8 cellular contexts compared by ENCODE assay signal in genomic region chr5:74685979-74686631, GRCh38. TPM values are rescaled to one million over a fixed set of nuclear protein-coding genes. Genes with fewer than 3 reads are reported as not detected.
DNase-seq lines count a peak whose midpoint lies in the region; ATAC-seq and TF ChIP-seq lines count a peak whose summit lies in the region.

No MANE protein-coding gene starts in this region.

- H3K27me3 Mint-ChIP-seq in activated naive CD4-positive, alpha-beta T cell treated with anti-CD3 and anti-CD28 coated beads, Interleukin-2, amount 50 U/mL, for 24 hours = no peaks in the 10 kb centered on the region
- H3K27me3 Mint-ChIP-seq in activated T-cell treated with anti-CD3 and anti-CD28 coated beads, Interleukin-2, amount 50 U/mL, for 72 hours (ENCODE audit: low read depth) = no peaks in the 10 kb centered on the region

- no peaks in the 10 kb centered on the region for H3K27me3 ChIP-seq in right atrium auricular region

- peaks cover 28% of the 10 kb centered on the region for H3K4me1 Mint-ChIP-seq in activated naive CD4-positive, alpha-beta T cell treated with anti-CD3 and anti-CD28 coated beads, Interleukin-2, amount 50 U/mL, for 24 hours
- peaks cover 18% of the 10 kb centered on the region for H3K4me1 Mint-ChIP-seq in activated T-cell treated with anti-CD3 and anti-CD28 coated beads, Interleukin-2, amount 50 U/mL, for 72 hours (ENCODE audit: low read depth)

- DNase-seq in activated naive CD4-positive, alpha-beta T cell treated with Interleukin-2 at 50 U/mL for 16 hours = no peak
- peak in 1 of 2 donors; percentile 8 for DNase-seq in activated T-cell treated with anti-CD3 and anti-CD28 coated beads, Interleukin-2, amount 50 U/mL, for 72 hours
- DNase-seq in right atrium auricular region (ENCODE audit: low spot score) (no peak), skeletal muscle cell (ENCODE audit: low read depth) (no peak), cerebellum (ENCODE audit: low spot score) (no peak), DMS114 treated with DMSO at 0.1 percent for 48 hours (lab: John Stamatoyannopoulos, UW; ENCODE audit: unreplicated experiment) (no peak)

- H3K27ac ChIP-seq in right atrium auricular region = peak overlapping the region; percentile 81 to 89

- no peaks in the 10 kb centered on the region for H3K9me3 ChIP-seq in right atrium auricular region

- TF ChIP-seq CTCF in right atrium auricular region (IDR thresholded peaks at IDR 0.05) = no peak

- ATAC-seq in HG03135 (IDR thresholded peaks at IDR 0.05; ENCODE audit: unreplicated experiment) = peak; percentile 54
- peak in 1 of 2 donors; percentile 2 for ATAC-seq in activated T-cell treated with anti-CD3 and anti-CD28 coated beads, Interleukin-2, amount 50 U/mL, for 72 hours (replicated peaks in 1 of 2)

- peaks cover 4% of the 10 kb centered on the region for H3K36me3 Mint-ChIP-seq in activated naive CD4-positive, alpha-beta T cell treated with anti-CD3 and anti-CD28 coated beads, Interleukin-2, amount 50 U/mL, for 24 hours
- H3K36me3 Mint-ChIP-seq in activated T-cell treated with anti-CD3 and anti-CD28 coated beads, Interleukin-2, amount 50 U/mL, for 72 hours (ENCODE audit: insufficient read depth in 2 of 2) = peaks cover 2 to 6% of the 10 kb centered on the region in 2 donors

- H3K4me3 ChIP-seq in right atrium auricular region (peak overlapping the region; percentile 91 to 92), skeletal muscle cell (ENCODE audit: low read depth, low read length) (peak overlapping the region; percentile 82)

- peaks cover 0 to 20% of the 10 kb centered on the region in 2 donors for H3K4me1 ChIP-seq in right atrium auricular region

- H3K9me3 Mint-ChIP-seq in activated naive CD4-positive, alpha-beta T cell treated with anti-CD3 and anti-CD28 coated beads, Interleukin-2, amount 50 U/mL, for 24 hours = no peaks in the 10 kb centered on the region
- no peaks in the 10 kb centered on the region for H3K9me3 Mint-ChIP-seq in activated T-cell treated with anti-CD3 and anti-CD28 coated beads, Interleukin-2, amount 50 U/mL, for 72 hours

- peaks cover 5% of the 10 kb centered on the region for H3K36me3 ChIP-seq in right atrium auricular region

- peak overlapping the region; percentile 81 for H3K4me3 Mint-ChIP-seq in activated naive CD4-positive, alpha-beta T cell treated with anti-CD3 and anti-CD28 coated beads, Interleukin-2, amount 50 U/mL, for 24 hours
- H3K4me3 Mint-ChIP-seq in activated T-cell treated with anti-CD3 and anti-CD28 coated beads, Interleukin-2, amount 50 U/mL, for 72 hours = peak overlapping the region; percentile 88 to 98

- H3K27ac Mint-ChIP-seq in activated naive CD4-positive, alpha-beta T cell treated with anti-CD3 and anti-CD28 coated beads, Interleukin-2, amount 50 U/mL, for 24 hours = peak overlapping the region; percentile 44
- H3K27ac Mint-ChIP-seq in activated T-cell treated with anti-CD3 and anti-CD28 coated beads, Interleukin-2, amount 50 U/mL, for 72 hours = peak overlapping the region; percentile 63

RNA-seq across cellular contexts. Expression of gene HEXB, which starts 1.1 kb away (rescaled TPM):
- 10 to 100 TPM; 44.5 to 45.8 TPM for total RNA-seq in activated T-cell treated with anti-CD3 and anti-CD28 coated beads, Interleukin-2, amount 50 U/mL, for 72 hours
- 10 to 100 TPM; 52.2 to 65.8 TPM for total RNA-seq in right atrium auricular region
- 18.6 TPM for total RNA-seq in cerebellum

RNA-seq across cellular contexts. Expression of gene ENC1, which starts 45.6 kb away (rescaled TPM):
- total RNA-seq in activated T-cell treated with anti-CD3 and anti-CD28 coated beads, Interleukin-2, amount 50 U/mL, for 72 hours = 1 to 10 TPM in 1 of 2 donors, under 1 TPM in 1; 0.60 to 1.9 TPM
- total RNA-seq in right atrium auricular region (10 to 100 TPM in 1 of 2 donors, 1 to 10 TPM in 1; 5.0 to 18.5 TPM), cerebellum (410 TPM)

Comparison
In these comparisons a context has a peak if more than half of its experiments do, and no peak if none do; other contexts are left out.
1. RNA of gene ENC1, which starts 45.6 kb away (total RNA-seq): 410 TPM in cerebellum (single experiment); 5.0 to 18.5 TPM in right atrium auricular region and 0.60 to 1.9 TPM in activated T-cell treated with anti-CD3 and anti-CD28 coated beads, Interleukin-2, amount 50 U/mL, for 72 hours; every median in the first group is over 10 times any median in the second.